ENCODE assay signal across 8 cellular contexts in the genomic region with DNA sequence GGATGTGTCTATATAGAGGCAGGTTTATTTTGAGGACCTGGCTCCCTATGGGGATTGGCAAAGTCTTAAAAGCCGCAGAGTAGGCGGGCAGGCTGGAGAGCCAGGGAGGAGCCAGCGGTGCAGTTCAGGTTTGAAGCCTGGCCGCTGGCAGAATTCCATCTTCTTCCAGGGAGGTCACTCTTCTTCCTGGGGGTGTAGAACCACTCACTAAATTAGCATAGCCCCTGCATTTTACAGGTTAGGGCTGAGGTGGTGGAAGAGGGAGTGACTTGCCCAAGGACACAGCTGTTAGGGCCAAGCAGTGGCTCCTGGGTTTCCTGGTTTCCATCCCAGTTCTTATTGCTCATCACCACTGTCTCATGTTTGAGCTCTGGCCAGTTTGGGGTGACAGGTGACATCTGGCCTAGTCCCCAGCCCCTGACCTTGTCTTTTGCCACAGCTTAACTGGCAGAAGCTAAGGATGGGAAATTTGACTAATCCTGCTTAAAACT. TPM values are rescaled to one million over a fixed set of nuclear protein-coding genes. Genes with fewer than 3 reads are reported as not detected.
DNase-seq lines count a peak whose midpoint lies in the region; ATAC-seq and TF ChIP-seq lines count a peak whose summit lies in the region.

No MANE protein-coding gene starts in this region.

- no peak overlapping the region for H2AK5ac ChIP-seq in mesenchymal stem cell (ENCODE audit: low read length, severe bottlenecking)

- no peak overlapping the region for H4K91ac ChIP-seq in mesenchymal stem cell (ENCODE audit: low read length)

- no peak overlapping the region for H3K4ac ChIP-seq in mesenchymal stem cell (ENCODE audit: low read depth in 1 of 2, low read length in 2 of 2)

- intact Hi-C loops in posterior vena cava (cut with DNase I): loop anchor here (5.0 to 10.0 kb wide), 2 partner anchors 60 to 112 kb away; no protein-coding TSS in a partner anchor

- H3K27ac Mint-ChIP-seq in IgD-negative memory B cell (peak overlapping the region in 2 of 3 donors; percentile 23 to 79), type B pancreatic cell (peak overlapping the region; percentile 85)
- H3K27ac Mint-ChIP-seq in T-helper 1 cell treated with Interleukin-12 subunit alpha and Interleukin-12 subunit beta and Interleukin-4 antibody, amounts not matched to agents 30 μg/mL and 1 μg/mL, for 36 hours: no peak overlapping the region

- H3K4me3 Mint-ChIP-seq in IgD-negative memory B cell: peak overlapping the region; percentile 85 to 95 (median 92)
- H3K4me3 Mint-ChIP-seq in T-helper 1 cell treated with Interleukin-12 subunit alpha and Interleukin-12 subunit beta and Interleukin-4 antibody, amounts not matched to agents 30 μg/mL and 1 μg/mL, for 36 hours: peak overlapping the region; percentile 81
- peak overlapping the region; percentile 95 for H3K4me3 Mint-ChIP-seq in type B pancreatic cell

- H3K4me3 ChIP-seq in mesenchymal stem cell (ENCODE audit: insufficient read depth in 1 of 2, low read depth in 1 of 2, low read length in 2 of 2): peak overlapping the region in 1 of 2 experiments; percentile 83

- H3K23ac ChIP-seq in mesenchymal stem cell (ENCODE audit: low read length in 2 of 2): no peak overlapping the region

- H3K27ac ChIP-seq in mesenchymal stem cell (ENCODE audit: low read length, poor library complexity, severe bottlenecking): no peak overlapping the region

- no peaks in the 10 kb centered on the region for H3K27me3 ChIP-seq in mesenchymal stem cell (ENCODE audit: control insufficient read depth in 1 of 2, insufficient read depth in 1 of 2, low read length in 2 of 2)

- H3K14ac ChIP-seq in mesenchymal stem cell (ENCODE audit: low read length in 2 of 2): no peak overlapping the region

- no peak overlapping the region for H2BK120ac ChIP-seq in mesenchymal stem cell (ENCODE audit: low read depth, low read length)

- no peak for TF ChIP-seq CTCF in type B pancreatic cell (conservative IDR thresholded peaks at IDR 0.05)

- H3K4me1 Mint-ChIP-seq in IgD-negative memory B cell (peaks cover 7 to 9% (median 8%) of the 10 kb centered on the region in 3 donors), type B pancreatic cell (ENCODE audit: unreplicated experiment) (peaks cover 10% of the 10 kb centered on the region)
- H3K4me1 Mint-ChIP-seq in T-helper 1 cell treated with Interleukin-12 subunit alpha and Interleukin-12 subunit beta and Interleukin-4 antibody, amounts not matched to agents 30 μg/mL and 1 μg/mL, for 36 hours (ENCODE audit: low read depth): peaks cover 9% of the 10 kb centered on the region

- H2BK15ac ChIP-seq in mesenchymal stem cell (ENCODE audit: low read depth, poor library complexity, severe bottlenecking): no peak overlapping the region

- peak overlapping the region; percentile 80 for H3K9ac ChIP-seq in mesenchymal stem cell (ENCODE audit: low read length)

- no peak overlapping the region for H2AFZ ChIP-seq in mesenchymal stem cell (ENCODE audit: low read depth, low read length)

- H3K9me3 ChIP-seq in mesenchymal stem cell (ENCODE audit: control insufficient read depth, low read length): no peaks in the 10 kb centered on the region

- 14% methylated on average over 4 of the region's 4 CpGs for WGBS in mesenchymal stem cell

- H4K8ac ChIP-seq in mesenchymal stem cell (ENCODE audit: low read length): no peak overlapping the region

- H2BK5ac ChIP-seq in mesenchymal stem cell (ENCODE audit: low read depth, low read length, poor library complexity, severe bottlenecking): no peak overlapping the region

- H3K9me3 Mint-ChIP-seq in IgD-negative memory B cell (peaks cover 0 to 1% (median 0%) of the 10 kb centered on the region in 3 donors), type B pancreatic cell (no peaks in the 10 kb centered on the region)
- no peaks in the 10 kb centered on the region for H3K9me3 Mint-ChIP-seq in T-helper 1 cell treated with Interleukin-12 subunit alpha and Interleukin-12 subunit beta and Interleukin-4 antibody, amounts not matched to agents 30 μg/mL and 1 μg/mL, for 36 hours

- H2BK12ac ChIP-seq in mesenchymal stem cell (ENCODE audit: low read length in 2 of 2): no peak overlapping the region

- H3K36me3 ChIP-seq in mesenchymal stem cell (ENCODE audit: control insufficient read depth in 1 of 2, insufficient read depth in 2 of 2, low read depth in 1 of 2, low read length in 2 of 2): peaks cover 28 to 32% of the 10 kb centered on the region in 2 experiments

- DNase-seq in CMK (ENCODE audit: low read depth) (peak; percentile 31), ecto neural progenitor cell (ENCODE audit: low spot score) (peak; percentile 62), mesenchymal stem cell (peak; percentile 54), type B pancreatic cell (ENCODE audit: extremely low spot score, unreplicated experiment) (no peak), posterior vena cava (ENCODE audit: low spot score) (no peak)

- peaks cover 11% of the 10 kb centered on the region for H3K79me1 ChIP-seq in mesenchymal stem cell (replicated peaks; ENCODE audit: low read length, poor library complexity, severe bottlenecking)

- H3K18ac ChIP-seq in mesenchymal stem cell (ENCODE audit: low read depth in 1 of 2, low read length in 2 of 2): no peak overlapping the region

- no peak for ATAC-seq in HG03025 (IDR thresholded peaks at IDR 0.05; ENCODE audit: low FRiP score, unreplicated experiment)

- H3K36me3 Mint-ChIP-seq in IgD-negative memory B cell: no peaks in the 10 kb centered on the region
- no peaks in the 10 kb centered on the region for H3K36me3 Mint-ChIP-seq in T-helper 1 cell treated with Interleukin-12 subunit alpha and Interleukin-12 subunit beta and Interleukin-4 antibody, amounts not matched to agents 30 μg/mL and 1 μg/mL, for 36 hours (ENCODE audit: low read depth)
- H3K36me3 Mint-ChIP-seq in type B pancreatic cell: no peaks in the 10 kb centered on the region

- H3K27me3 Mint-ChIP-seq in IgD-negative memory B cell (peaks cover 2% of the 10 kb centered on the region), type B pancreatic cell (no peaks in the 10 kb centered on the region)
- no peaks in the 10 kb centered on the region for H3K27me3 Mint-ChIP-seq in T-helper 1 cell treated with Interleukin-12 subunit alpha and Interleukin-12 subunit beta and Interleukin-4 antibody, amounts not matched to agents 30 μg/mL and 1 μg/mL, for 36 hours (ENCODE audit: low read depth)

- H3K4me1 ChIP-seq in mesenchymal stem cell (ENCODE audit: control insufficient read depth, insufficient read depth, low read depth, low read length): peaks cover 8% of the 10 kb centered on the region

- H3K4me2 ChIP-seq in mesenchymal stem cell (ENCODE audit: low read length, poor library complexity, severe bottlenecking): peak overlapping the region; percentile 87

RNA-seq across cellular contexts. Expression of a gene that starts 1.4 kb away (rescaled TPM):
- polyA plus RNA-seq in IgD-negative memory B cell: 9.6 TPM
- 22.9 TPM for polyA plus RNA-seq in mesenchymal stem cell (2013, experiment 1 of 2)
- polyA plus RNA-seq in mesenchymal stem cell (2013, experiment 2 of 2): 22.7 TPM
- total RNA-seq in type B pancreatic cell (ENCODE audit: low replicate concordance) (33.8 and 37.0 TPM in 2 replicates), posterior vena cava (10 to 100 TPM; 64.8 to 95.9 TPM)

RNA-seq across cellular contexts. Expression of a gene that starts 26.5 kb away (rescaled TPM):
- 209 TPM for polyA plus RNA-seq in IgD-negative memory B cell
- polyA plus RNA-seq in mesenchymal stem cell (2013, experiment 1 of 2): 286 TPM
- 285 TPM for polyA plus RNA-seq in mesenchymal stem cell (2013, experiment 2 of 2)
- total RNA-seq in type B pancreatic cell (ENCODE audit: low replicate concordance) (254 and 259 TPM in 2 replicates), posterior vena cava (100 to 1,000 TPM; 118 to 164 TPM)

RNA-seq across cellular contexts. Expression of a gene that starts 45.7 kb away (rescaled TPM):
- 0.73 TPM for polyA plus RNA-seq in IgD-negative memory B cell
- 1.6 TPM for polyA plus RNA-seq in mesenchymal stem cell (2013, experiment 1 of 2)
- polyA plus RNA-seq in mesenchymal stem cell (2013, experiment 2 of 2): 1.5 TPM
- total RNA-seq in type B pancreatic cell (ENCODE audit: low replicate concordance): 1.5 and 3.0 TPM in 2 replicates
- 1 to 10 TPM; 5.0 to 9.1 TPM for total RNA-seq in posterior vena cava

Comparison
In these comparisons a context has a peak if more than half of its experiments do, and no peak if none do; other contexts are left out.
1. DNase-seq: peak in CMK (single experiment), ecto neural progenitor cell (single experiment) and mesenchymal stem cell (single experiment); none in type B pancreatic cell (single experiment) and posterior vena cava (single experiment).
2. Peak in every context shown above with its lines, with median percentiles within 50 percentile points of each other: H3K4me3 Mint-ChIP-seq.